Comparison of ENCODE assay signal across 22 cellular contexts in the genomic region with DNA sequence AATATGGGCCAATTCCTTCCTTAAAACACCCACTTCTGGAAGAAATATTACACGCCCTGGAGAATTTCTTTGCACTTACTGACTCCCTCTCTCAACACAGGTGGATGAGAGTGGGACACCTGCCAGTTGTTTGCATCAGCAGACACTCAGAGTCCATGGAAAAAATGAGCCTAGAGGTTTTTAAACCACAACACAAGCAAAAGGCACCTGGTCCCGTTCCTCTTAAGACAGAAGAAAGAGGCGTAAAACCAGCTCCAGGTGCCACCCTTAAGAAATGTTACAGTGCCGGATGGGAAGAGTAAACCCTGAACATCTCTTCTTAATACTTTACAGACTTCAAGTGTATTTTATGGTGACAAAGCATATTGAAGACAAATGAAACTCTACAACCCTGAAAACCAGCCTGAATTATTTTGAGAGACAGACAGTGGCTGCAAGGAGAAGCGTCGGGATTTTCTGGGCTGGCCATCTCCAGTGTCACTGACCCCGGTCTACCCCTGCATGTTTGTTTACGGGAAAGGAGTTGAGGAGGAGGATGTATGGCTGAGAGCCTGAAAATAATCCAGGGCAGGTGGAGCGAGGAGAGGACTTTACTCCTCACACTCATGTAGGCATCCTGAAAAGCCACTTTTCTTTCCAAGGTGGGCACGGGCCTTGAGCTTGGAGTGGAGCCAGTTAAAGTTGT. TPM values are rescaled to one million over a fixed set of nuclear protein-coding genes. Genes with fewer than 3 reads are reported as not detected.
DNase-seq lines count a peak whose midpoint lies in the region; ATAC-seq and TF ChIP-seq lines count a peak whose summit lies in the region.
"Had no signal": no experiment of that assay in that cellular context is flagged by ENCODE, and none has a peak within 500 bp of the region (broad histone marks: within the 10 kb centered on the region; RNA-seq: fewer than 3 reads in every experiment).

No MANE protein-coding gene starts in this region.

- H3K4me2 ChIP-seq in Karpas-422 (ENCODE audit: low read depth, low read length, poor library complexity, severe bottlenecking) = no peak overlapping the region

- H3K9ac ChIP-seq in Karpas-422 (ENCODE audit: low read length) = no peak overlapping the region

- no peak for TF ChIP-seq CTCF in Panc1 (IDR thresholded peaks at IDR 0.05)

- H3K27me3 ChIP-seq in Panc1 (ENCODE audit: control insufficient read depth, insufficient read depth, low read length) (no peaks in the 10 kb centered on the region), Karpas-422 (ENCODE audit: low read length) (no peaks in the 10 kb centered on the region)

- peak; percentile 98 for DNase-seq in DMS79 treated with DMSO at 0.1 percent for 48 hours (lab: John Stamatoyannopoulos, UW)
- DNase-seq in NCI-H187 (lab: John Stamatoyannopoulos, UW) = peak; percentile 57 to 73
- DNase-seq in Panc1 (ENCODE audit: low read depth, low spot score) = no peak
- DNase-seq in mucosa of gallbladder (ENCODE audit: low spot score) = peak; percentile 48
- DNase-seq in Karpas-422 = no peak
- DNase-seq in activated CD4-positive, CD25-positive, alpha-beta regulatory T cell treated with anti-CD3 and anti-CD28 coated beads, Interleukin-2, amount 50 U/mL, for 72 hours = no peak
- DNase-seq: activated CD4-positive, alpha-beta T cell treated with anti-CD3 and anti-CD28 coated beads, Interleukin-2, amount 50 U/mL, for 4 hours; activated effector memory CD4-positive, alpha-beta T cell treated with Interleukin-2 at 50 U/mL for 16 hours; CD4-positive, alpha-beta T cell; heart left ventricle; left ventricle myocardium inferior; mucosa of descending colon; NCI-H1048; spleen; stimulated activated CD4-positive, alpha-beta T cell treated with anti-CD3 and anti-CD28 coated beads, Interleukin-4, amount 100 ng/mL, for 24 hours; stimulated activated naive CD8-positive, alpha-beta T cell treated with anti-CD3 and anti-CD28 coated beads, Interleukin-15, amount 100 ng/mL, for 72 hours; trophoblast cell had no signal

- H4K20me1 ChIP-seq in Karpas-422 (ENCODE audit: insufficient read depth, low read depth, low read length) = no peaks in the 10 kb centered on the region

- no TSS peak for BruUV-seq in Panc1 (replicated peaks; lab: Mats Ljungman, UMichigan)

- H3K9me2 ChIP-seq in Karpas-422 (replicated peaks; ENCODE audit: insufficient read depth, low read length) = no peaks in the 10 kb centered on the region

- H3K27ac ChIP-seq in Panc1 (ENCODE audit: low read length) = peak overlapping the region; percentile 78
- H3K27ac ChIP-seq in Karpas-422 (ENCODE audit: low read length) = no peak overlapping the region
- H3K27ac ChIP-seq: heart left ventricle, left ventricle myocardium inferior, RWPE1, spleen had no signal

- ATAC-seq in Panc1 (no peak), HG03565 (IDR thresholded peaks at IDR 0.05; ENCODE audit: unreplicated experiment) (no peak), GM19328 (IDR thresholded peaks at IDR 0.05; ENCODE audit: unreplicated experiment) (no peak)
- ATAC-seq: heart left ventricle; mucosa of descending colon; stimulated activated naive CD8-positive, alpha-beta T cell treated with anti-CD3 and anti-CD28 coated beads, Interleukin-15, amount 100 ng/mL, for 72 hours had no signal

- in situ Hi-C loops in Panc1 (cut with HindIII; ENCODE audit: low pct_unique_long_range_greater_than_20kb, low sequenced_read_pairs) = loop anchor here (25.0 kb wide), 1 partner anchor 162 kb away; no protein-coding TSS in a partner anchor

- H3K4me1 ChIP-seq in Panc1 (ENCODE audit: control insufficient read depth, insufficient read depth, low read length) (peaks cover 66% of the 10 kb centered on the region), Karpas-422 (ENCODE audit: low read length) (no peaks in the 10 kb centered on the region)

- H3K9me3 ChIP-seq in Panc1 (ENCODE audit: control insufficient read depth, insufficient read depth, low read depth, low read length) = no peaks in the 10 kb centered on the region
- H3K9me3 ChIP-seq in Karpas-422 (ENCODE audit: low read length) = no peaks in the 10 kb centered on the region
- H3K9me3 ChIP-seq: heart left ventricle, left ventricle myocardium inferior, mucosa of descending colon, spleen had no signal

- H3K36me3 ChIP-seq in Panc1 (ENCODE audit: control insufficient read depth, insufficient read depth, low read length) (no peaks in the 10 kb centered on the region), Karpas-422 (ENCODE audit: insufficient read depth, low read length) (no peaks in the 10 kb centered on the region)
- H3K36me3 ChIP-seq: heart left ventricle, left ventricle myocardium inferior, spleen had no signal

- intact Hi-C loops in Panc1 (cut with micrococcal nuclease; ENCODE audit: unreplicated experiment) = no loop called here

- no peak overlapping the region for H2AFZ ChIP-seq in Karpas-422 (ENCODE audit: low read length)

- H3K4me3 ChIP-seq in Panc1 (ENCODE audit: low read depth in 2 of 2, low read length in 2 of 2) (no peak overlapping the region), Karpas-422 (ENCODE audit: low read length) (no peak overlapping the region)
- H3K4me3 ChIP-seq: heart left ventricle, left ventricle myocardium inferior, mucosa of descending colon, spleen had no signal

- CTCF ChIA-PET in Panc1 (lab: Charles Lee) = no interaction called here

- no peaks in the 10 kb centered on the region for H3K79me2 ChIP-seq in Karpas-422 (ENCODE audit: low read length)

- POLR2A ChIA-PET in Panc1 (lab: Charles Lee) = no interaction called here

RNA-seq across cellular contexts. Expression of gene RIPK4, which starts 7.8 kb away (rescaled TPM):
- 67.4 TPM for total RNA-seq in Panc1 (2021; ENCODE audit: unreplicated experiment)
- polyA plus RNA-seq in Panc1 (2012; ENCODE audit: insufficient read length) = 76.4 TPM
- total RNA-seq in mucosa of gallbladder = 56.6 TPM
- not detected in 2 replicates for total RNA-seq in Karpas-422 (2014; rRNA removed; shearing (Covaris generic); ENCODE audit: low replicate concordance)
- total RNA-seq: fibroblast of villous mesenchyme, LHCN-M2, spleen had no signal

Comparison
In these comparisons a context has a peak if more than half of its experiments do, and no peak if none do; other contexts are left out.
1. DNase-seq: peak in DMS79 treated with DMSO at 0.1 percent for 48 hours (single experiment), NCI-H187 (2 of 2) and mucosa of gallbladder (single experiment); none in Panc1 (single experiment), Karpas-422 (single experiment) and activated CD4-positive, CD25-positive, alpha-beta regulatory T cell treated with anti-CD3 and anti-CD28 coated beads, Interleukin-2, amount 50 U/mL, for 72 hours (single experiment).
2. RNA of gene RIPK4, which starts 7.8 kb away (total RNA-seq): 67.4 TPM in Panc1 (single experiment) and 56.6 TPM in mucosa of gallbladder (single experiment); not detected in Karpas-422; every median in the first group is over 10 times any median in the second.